Comparison of ENCODE assay signal across 27 cellular contexts in the genomic region with DNA sequence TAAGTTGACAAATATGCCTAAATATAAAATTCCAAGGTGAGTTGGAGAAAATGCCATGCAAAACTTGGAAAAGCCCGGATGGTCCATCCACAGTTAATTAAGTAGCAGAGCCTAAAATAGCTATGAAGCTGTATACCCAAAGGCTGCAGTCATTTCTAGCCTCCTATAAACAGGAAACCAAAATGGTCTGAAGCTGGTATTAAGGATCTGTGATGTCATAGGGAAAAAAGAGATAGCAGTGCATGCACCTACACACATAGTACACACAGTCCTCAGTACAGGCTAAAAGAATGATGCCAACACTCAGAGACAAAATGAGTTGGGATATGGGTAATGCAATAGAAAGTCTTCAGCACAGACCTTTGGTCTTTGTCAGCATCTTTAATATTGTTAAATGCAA.
"Had no signal": no experiment of that assay in that cellular context is flagged by ENCODE, and none has a peak within 500 bp of the region (broad histone marks: within the 10 kb centered on the region; RNA-seq: fewer than 3 reads in every experiment).

No MANE protein-coding gene starts in this region.

- ATAC-seq: activated T-helper 17 cell treated with anti-CD3 and anti-CD28 coated beads, Interleukin-2, amount 50 U/mL, for 72 hours; heart right ventricle; naive thymus-derived CD4-positive, alpha-beta T cell; WTC11 had no signal

- H3K36me3 Mint-ChIP-seq: naive thymus-derived CD4-positive, alpha-beta T cell; WTC11 had no signal

- H3K27me3 Mint-ChIP-seq: activated CD4-positive, alpha-beta memory T cell treated with anti-CD3 and anti-CD28 coated beads, Interleukin-2, amount 10 ng/mL, durations not matched to agents 7 days and 5 days; activated CD4-positive, alpha-beta T cell treated with anti-CD3 and anti-CD28 coated beads, Interleukin-2, amount 10 ng/mL, durations not matched to agents 7 days and 5 days; activated T-cell treated with anti-CD3 and anti-CD28 coated beads, Interleukin-2, amount 50 U/mL, for 24 hours; activated T-helper 17 cell treated with anti-CD3 and anti-CD28 coated beads, Interleukin-2, amount 50 U/mL, for 72 hours; naive thymus-derived CD4-positive, alpha-beta T cell had no signal

- H3K4me1 ChIP-seq: esophagus squamous epithelium, heart right ventricle, prostate gland, spleen, tibial nerve had no signal

- H3K36me3 ChIP-seq: esophagus squamous epithelium, heart right ventricle, ovary, prostate gland, spleen, tibial nerve had no signal

- H3K9me3 ChIP-seq: esophagus squamous epithelium, ovary, prostate gland, tibial nerve had no signal

- H3K27ac ChIP-seq: epithelial cell of prostate, esophagus squamous epithelium, heart right ventricle, ovary, prostate gland, spleen, tibial nerve had no signal

- FAIRE-seq: colon, endometrium had no signal

- H3K4me1 Mint-ChIP-seq: activated CD4-positive, alpha-beta memory T cell treated with anti-CD3 and anti-CD28 coated beads, Interleukin-2, amount 10 ng/mL, durations not matched to agents 7 days and 5 days; activated CD4-positive, alpha-beta T cell treated with anti-CD3 and anti-CD28 coated beads, Interleukin-2, amount 10 ng/mL, durations not matched to agents 7 days and 5 days; activated T-helper 17 cell treated with anti-CD3 and anti-CD28 coated beads, Interleukin-2, amount 50 U/mL, for 72 hours; naive thymus-derived CD4-positive, alpha-beta T cell; WTC11 had no signal

- DNase-seq: activated CD4-positive, alpha-beta memory T cell treated with anti-CD3 and anti-CD28 coated beads, Interleukin-2, amount 10 ng/mL, durations not matched to agents 7 days and 5 days; activated CD4-positive, alpha-beta T cell treated with anti-CD3 and anti-CD28 coated beads for 1 hour; activated CD4-positive, alpha-beta T cell treated with anti-CD3 and anti-CD28 coated beads, Interleukin-2, amount 10 ng/mL, durations not matched to agents 7 days and 5 days; activated CD8-positive, alpha-beta memory T cell treated with anti-CD3 and anti-CD28 coated beads, Interleukin-2, amount 50 U/mL, for 48 hours; activated gamma-delta T cell treated with Interleukin-2 at 50 U/mL for 16 hours; activated naive CD4-positive, alpha-beta T cell treated with anti-CD3 and anti-CD28 coated beads, Interleukin-2, amount 50 U/mL, for 16 hours; activated T-cell treated with anti-CD3 and anti-CD28 coated beads, Interleukin-2, amount 50 U/mL, for 24 hours; amygdala; central memory CD4-positive, alpha-beta T cell; dermis blood vessel endothelial cell; effector CD4-positive, alpha-beta T cell; esophagus squamous epithelium; foreskin melanocyte; heart right ventricle; midbrain; naive thymus-derived CD4-positive, alpha-beta T cell; ovary; spleen; stimulated activated naive CD4-positive, alpha-beta T cell treated with Interleukin-2 at 50 U/mL for 16 hours; T1000 had no signal

- H3K4me3 ChIP-seq: esophagus squamous epithelium, heart right ventricle, ovary, prostate gland, spleen, tibial nerve had no signal

- H3K9me3 Mint-ChIP-seq: activated CD4-positive, alpha-beta memory T cell treated with anti-CD3 and anti-CD28 coated beads, Interleukin-2, amount 10 ng/mL, durations not matched to agents 7 days and 5 days; activated CD4-positive, alpha-beta T cell treated with anti-CD3 and anti-CD28 coated beads, Interleukin-2, amount 10 ng/mL, durations not matched to agents 7 days and 5 days; activated T-cell treated with anti-CD3 and anti-CD28 coated beads, Interleukin-2, amount 50 U/mL, for 24 hours; activated T-helper 17 cell treated with anti-CD3 and anti-CD28 coated beads, Interleukin-2, amount 50 U/mL, for 72 hours had no signal

- H3K27me3 ChIP-seq: esophagus squamous epithelium, heart right ventricle, ovary, spleen, tibial nerve had no signal

- H3K4me3 Mint-ChIP-seq: activated CD4-positive, alpha-beta memory T cell treated with anti-CD3 and anti-CD28 coated beads, Interleukin-2, amount 10 ng/mL, durations not matched to agents 7 days and 5 days; activated CD4-positive, alpha-beta T cell treated with anti-CD3 and anti-CD28 coated beads, Interleukin-2, amount 10 ng/mL, durations not matched to agents 7 days and 5 days; activated T-cell treated with anti-CD3 and anti-CD28 coated beads, Interleukin-2, amount 50 U/mL, for 24 hours; activated T-helper 17 cell treated with anti-CD3 and anti-CD28 coated beads, Interleukin-2, amount 50 U/mL, for 72 hours; naive thymus-derived CD4-positive, alpha-beta T cell; WTC11 had no signal

- H3K27ac Mint-ChIP-seq: activated CD4-positive, alpha-beta memory T cell treated with anti-CD3 and anti-CD28 coated beads, Interleukin-2, amount 10 ng/mL, durations not matched to agents 7 days and 5 days; activated CD4-positive, alpha-beta T cell treated with anti-CD3 and anti-CD28 coated beads, Interleukin-2, amount 10 ng/mL, durations not matched to agents 7 days and 5 days; activated T-cell treated with anti-CD3 and anti-CD28 coated beads, Interleukin-2, amount 50 U/mL, for 24 hours; activated T-helper 17 cell treated with anti-CD3 and anti-CD28 coated beads, Interleukin-2, amount 50 U/mL, for 72 hours; naive thymus-derived CD4-positive, alpha-beta T cell; WTC11 had no signal
